24 cellular contexts compared by ENCODE assay signal in genomic region chr17:36127882-36128369, GRCh38. TPM values are rescaled to one million over a fixed set of nuclear protein-coding genes. Genes with fewer than 3 reads are reported as not detected.
DNase-seq lines count a peak whose midpoint lies in the region; ATAC-seq and TF ChIP-seq lines count a peak whose summit lies in the region.
"Had no signal": no experiment of that assay in that cellular context is flagged by ENCODE, and none has a peak within 500 bp of the region (broad histone marks: within the 10 kb centered on the region; RNA-seq: fewer than 3 reads in every experiment).

No MANE protein-coding gene starts in this region.

- H3K4me1 ChIP-seq in colonic mucosa (peaks cover 11% of the 10 kb centered on the region), spleen (peaks cover 9 to 70% (median 44%) of the 10 kb centered on the region in 6 donors)
- H3K4me1 ChIP-seq: esophagus muscularis mucosa had no signal

- DNase-seq in NOMO-1 treated with DMSO at 0.1 percent for 48 hours (lab: John Stamatoyannopoulos, UW; ENCODE audit: unreplicated experiment) (peak; percentile 61), colonic mucosa (no peak), spleen (no peak), AML-193 (lab: John Stamatoyannopoulos, UW) (no peak)
- DNase-seq: activated CD4-positive, alpha-beta T cell treated with anti-CD3 and anti-CD28 coated beads, Interleukin-2, amount 50 U/mL, for 1 hour; activated CD8-positive, alpha-beta memory T cell treated with anti-CD3 and anti-CD28 coated beads, Interleukin-2, amount 50 U/mL, for 4 hours; DMS53; effector CD4-positive, alpha-beta T cell; kidney glomerular epithelial cell; NCI-H146; PC-9; SHP77; stimulated activated naive CD4-positive, alpha-beta T cell treated with Interleukin-2 at 50 U/mL for 16 hours had no signal

- H3K9me3 ChIP-seq in colonic mucosa (no peaks in the 10 kb centered on the region), spleen (peaks cover 11 to 31% (median 25%) of the 10 kb centered on the region in 8 donors)

- peak; percentile 9 for ATAC-seq in GM21423 (IDR thresholded peaks at IDR 0.05; ENCODE audit: unreplicated experiment)
- ATAC-seq in HG02884 (IDR thresholded peaks at IDR 0.05; ENCODE audit: unreplicated experiment): no peak
- ATAC-seq in HG03175 (IDR thresholded peaks at IDR 0.05; ENCODE audit: unreplicated experiment): no peak
- no peak for ATAC-seq in HG03097 (IDR thresholded peaks at IDR 0.05; ENCODE audit: low FRiP score, unreplicated experiment)
- ATAC-seq: GM23338 had no signal

- H3K36me3 ChIP-seq in colonic mucosa: no peaks in the 10 kb centered on the region
- peaks cover 0 to 7% (median 0%) of the 10 kb centered on the region in 6 donors for H3K36me3 ChIP-seq in spleen
- H3K36me3 ChIP-seq: esophagus muscularis mucosa had no signal

- H3K4me3 ChIP-seq in colonic mucosa (no peak overlapping the region), spleen (peak overlapping the region in 1 of 8 donors; percentile 46)
- H3K4me3 ChIP-seq: esophagus muscularis mucosa, GM23338, lung, PC-9, skin epidermis had no signal

- no peak overlapping the region for H3K9ac ChIP-seq in colonic mucosa (ENCODE audit: low read depth in 2 of 2, low read length in 2 of 2)

- TF ChIP-seq CTCF in colonic mucosa (IDR thresholded peaks at IDR 0.05) (no peak), spleen (IDR thresholded peaks at IDR 0.05 in 8 of 11, conservative IDR thresholded peaks at IDR 0.05 in 3 of 11) (no peak)

- intact Hi-C loops in colonic mucosa (cut with DNase I) (no loop called here), spleen (cut with DNase I; ENCODE audit: low total_unique reads) (no loop called here)

- WGBS in spleen, 5 donors: 68 to 84% (median 72%) methylated on average over 6 of the region's 6 CpGs

- H3K27ac ChIP-seq in colonic mucosa (peak overlapping the region; percentile 63), spleen (peak overlapping the region in 7 of 8 donors; percentile 10 to 91 (median 74))
- H3K27ac ChIP-seq: esophagus muscularis mucosa, PC-9, skin epidermis, VCaP had no signal

- H3K27me3 ChIP-seq in colonic mucosa (no peaks in the 10 kb centered on the region), spleen (replicated peaks in 1 of 7) (no peaks in the 10 kb centered on the region)

- TF ChIP-seq POLR2A in spleen (IDR thresholded peaks at IDR 0.05): no peak

RNA-seq across cellular contexts. Expression of gene CCL4, which starts 24.3 kb away (rescaled TPM):
- total RNA-seq in colonic mucosa (1 to 10 TPM; 1.2 to 3.8 TPM), spleen (10 to 100 TPM; 23.5 to 81.0 (median 33.8) TPM)
- 10 to 100 TPM; 10.1 to 32.9 (median 15.8) TPM for polyA plus RNA-seq in spleen
- total RNA-seq: chondrocyte, GM23338, PC-9, pulmonary artery endothelial cell had no signal
- polyA plus RNA-seq: GM23338 had no signal

RNA-seq across cellular contexts. Expression of gene CCL3, which starts 38.0 kb away (rescaled TPM):
- total RNA-seq in colonic mucosa (1 to 10 TPM; 2.0 to 2.1 TPM), spleen (10 to 100 TPM; 10.7 to 85.9 (median 23.3) TPM)
- polyA plus RNA-seq in spleen: 10 to 100 TPM; 11.7 to 41.5 (median 17.6) TPM
- total RNA-seq: chondrocyte, GM23338, PC-9, pulmonary artery endothelial cell had no signal
- polyA plus RNA-seq: GM23338 had no signal

RNA-seq across cellular contexts. Expression of gene TBC1D3B, which starts 48.5 kb away (rescaled TPM):
- total RNA-seq in colonic mucosa (1 to 10 TPM; 4.5 to 8.7 TPM), spleen (10 to 100 TPM in 4 of 7 donors, 1 to 10 TPM in 2, not detected in 1; 4.3 to 13.5 (median 11.3) TPM)
- polyA plus RNA-seq in spleen: 1 to 10 TPM; 1.3 to 4.3 (median 3.3) TPM

Comparison
In these comparisons a context has a peak if more than half of its experiments do, and no peak if none do; other contexts are left out.
1. RNA of gene CCL4, which starts 24.3 kb away (total RNA-seq): 23.5 to 81.0 TPM in spleen; 1.2 to 3.8 TPM in colonic mucosa; every median in the first group is over 4 times any median in the second.